Comparison of ENCODE assay signal across 9 cellular contexts in genomic region chr4:2413821-2414610, GRCh38. TPM values are rescaled to one million over a fixed set of nuclear protein-coding genes. Genes with fewer than 3 reads are reported as not detected.
DNase-seq lines count a peak whose midpoint lies in the region; ATAC-seq and TF ChIP-seq lines count a peak whose summit lies in the region.
"Had no signal": no experiment of that assay in that cellular context is flagged by ENCODE, and none has a peak within 500 bp of the region (broad histone marks: within the 10 kb centered on the region; RNA-seq: fewer than 3 reads in every experiment).

No MANE protein-coding gene starts in this region.

- in situ Hi-C loops in Panc1 (cut with HindIII; ENCODE audit: low pct_unique_long_range_greater_than_20kb, low sequenced_read_pairs): no loop called here

- peak in 3 of 7 experiments; percentile 18 to 44 (median 23) for DNase-seq in CD8-positive, alpha-beta T cell
- DNase-seq in Panc1 (ENCODE audit: low read depth, low spot score) (no peak), caudate nucleus (lab: John Stamatoyannopoulos, UW) (no peak), neural progenitor cell (ENCODE audit: low spot score) (peak; percentile 5), DMS153 treated with DMSO at 0.1 percent for 48 hours (lab: John Stamatoyannopoulos, UW; ENCODE audit: unreplicated experiment) (no peak), iPS-NIHi11 (ENCODE audit: low spot score) (no peak), mesenteric fat pad (ENCODE audit: low spot score) (no peak), endothelial cell (ENCODE audit: low spot score) (no peak)
- DNase-seq: NCI-H748 treated with DMSO at 0.1 percent for 48 hours had no signal

- no peak overlapping the region for H3K9ac ChIP-seq in neural progenitor cell

- ATAC-seq in CD8-positive, alpha-beta T cell: no peak
- no peak for ATAC-seq in Panc1

- peak overlapping the region; percentile 38 for H3K4me3 ChIP-seq in CD8-positive, alpha-beta T cell (ENCODE audit: low read depth, low read length)
- H3K4me3 ChIP-seq in Panc1 (ENCODE audit: low read depth in 2 of 2, low read length in 2 of 2) (peak overlapping the region; percentile 35 to 66; a peak in 3 of 4 replicates), neural progenitor cell (no peak overlapping the region)

- peak overlapping the region; percentile 97 for H3K27ac Mint-ChIP-seq in CD8-positive, alpha-beta T cell
- H3K27ac Mint-ChIP-seq in neural progenitor cell (no peak overlapping the region), endothelial cell (ENCODE audit: unreplicated experiment) (no peak overlapping the region)

- H3K27me3 Mint-ChIP-seq in CD8-positive, alpha-beta T cell (ENCODE audit: low read depth): peaks cover 4% of the 10 kb centered on the region
- H3K27me3 Mint-ChIP-seq in neural progenitor cell (ENCODE audit: insufficient read depth, low read depth): peaks cover 57% of the 10 kb centered on the region
- peaks cover 18% of the 10 kb centered on the region for H3K27me3 Mint-ChIP-seq in endothelial cell (ENCODE audit: unreplicated experiment)

- H3K4me1 ChIP-seq in CD8-positive, alpha-beta T cell (ENCODE audit: insufficient read depth, low read length): peaks cover 63% of the 10 kb centered on the region
- peaks cover 29% of the 10 kb centered on the region for H3K4me1 ChIP-seq in Panc1 (ENCODE audit: control insufficient read depth, insufficient read depth, low read length)
- peaks cover 15% of the 10 kb centered on the region for H3K4me1 ChIP-seq in neural progenitor cell

- peaks cover 3% of the 10 kb centered on the region for H3K36me3 Mint-ChIP-seq in CD8-positive, alpha-beta T cell
- no peaks in the 10 kb centered on the region for H3K36me3 Mint-ChIP-seq in neural progenitor cell
- H3K36me3 Mint-ChIP-seq in endothelial cell (ENCODE audit: low read depth, unreplicated experiment): peaks cover 4% of the 10 kb centered on the region

- no peaks in the 10 kb centered on the region for H3K9me3 Mint-ChIP-seq in CD8-positive, alpha-beta T cell
- no peaks in the 10 kb centered on the region for H3K9me3 Mint-ChIP-seq in neural progenitor cell
- no peaks in the 10 kb centered on the region for H3K9me3 Mint-ChIP-seq in endothelial cell (ENCODE audit: unreplicated experiment)

- no peaks in the 10 kb centered on the region for H3K79me2 ChIP-seq in neural progenitor cell (ENCODE audit: low read depth)

- no peak overlapping the region for H3K4me2 ChIP-seq in neural progenitor cell

- intact Hi-C loops in CD8-positive, alpha-beta T cell (cut with DNase I, micrococcal nuclease): loop anchor here (1.0 to 2.0 kb wide), 7 partner anchors 27 to 549 kb away; partner anchors contain the start of genes GRK4 (in 1 of the 2), HAUS3 (in 1 of the 2), NELFA (in 1 of the 2) and NOP14 (in 1 of the 2)
- intact Hi-C loops in Panc1 (cut with micrococcal nuclease; ENCODE audit: unreplicated experiment): no loop called here

- TF ChIP-seq CTCF in CD8-positive, alpha-beta T cell (IDR thresholded peaks at IDR 0.05): no peak
- no peak for TF ChIP-seq CTCF in Panc1 (IDR thresholded peaks at IDR 0.05)
- no peak for TF ChIP-seq CTCF in neural progenitor cell (IDR thresholded peaks at IDR 0.05)
- no peak for TF ChIP-seq CTCF in endothelial cell (IDR thresholded peaks at IDR 0.05; ENCODE audit: unreplicated experiment)

- H3F3A ChIP-seq in neural progenitor cell (ENCODE audit: low read depth): peaks cover 32% of the 10 kb centered on the region

- H3K4me3 Mint-ChIP-seq in CD8-positive, alpha-beta T cell: peak overlapping the region; percentile 73
- H3K4me3 Mint-ChIP-seq in neural progenitor cell (no peak overlapping the region), endothelial cell (ENCODE audit: unreplicated experiment) (no peak overlapping the region)

- H3K36me3 ChIP-seq in CD8-positive, alpha-beta T cell (ENCODE audit: insufficient read depth, low read length): no peaks in the 10 kb centered on the region
- no peaks in the 10 kb centered on the region for H3K36me3 ChIP-seq in Panc1 (ENCODE audit: control insufficient read depth, insufficient read depth, low read length)
- H3K36me3 ChIP-seq in neural progenitor cell: no peaks in the 10 kb centered on the region

- BruUV-seq in Panc1 (replicated peaks; lab: Mats Ljungman, UMichigan): no TSS peak

- POLR2A ChIA-PET in CD8-positive, alpha-beta T cell (lab: Charles Lee): interaction anchor here (1.7 to 3.4 kb wide), 5 partner anchors 12 to 152 kb away, joined by 6 to 20 read pairs (median 13); partner anchors contain the start of gene MXD4
- POLR2A ChIA-PET in Panc1 (lab: Charles Lee): no interaction called here

- peaks cover 24% of the 10 kb centered on the region for H4K20me1 ChIP-seq in neural progenitor cell (ENCODE audit: low read depth)

- no peaks in the 10 kb centered on the region for H3K9me3 ChIP-seq in CD8-positive, alpha-beta T cell (ENCODE audit: low read length)
- no peaks in the 10 kb centered on the region for H3K9me3 ChIP-seq in Panc1 (ENCODE audit: control insufficient read depth, insufficient read depth, low read depth, low read length)
- no peaks in the 10 kb centered on the region for H3K9me3 ChIP-seq in neural progenitor cell (ENCODE audit: low read depth)

- H3K27me3 ChIP-seq in CD8-positive, alpha-beta T cell (ENCODE audit: insufficient read depth, low read length): peaks cover 7% of the 10 kb centered on the region
- H3K27me3 ChIP-seq in Panc1 (ENCODE audit: control insufficient read depth, insufficient read depth, low read length): no peaks in the 10 kb centered on the region
- peaks cover 77% of the 10 kb centered on the region for H3K27me3 ChIP-seq in neural progenitor cell

- CTCF ChIA-PET in CD8-positive, alpha-beta T cell (lab: Charles Lee): interaction anchor here (0.9 to 2.4 kb wide), 7 partner anchors 10 to 194 kb away, joined by 3 to 11 read pairs (median 5); partner anchors contain the start of genes HAUS3 and POLN
- CTCF ChIA-PET in Panc1 (lab: Charles Lee): no interaction called here

- H2AFZ ChIP-seq in neural progenitor cell (replicated peaks): no peak overlapping the region

- H3K4me1 Mint-ChIP-seq in CD8-positive, alpha-beta T cell (ENCODE audit: low read depth): peaks cover 69% of the 10 kb centered on the region
- H3K4me1 Mint-ChIP-seq in neural progenitor cell: peaks cover 16% of the 10 kb centered on the region
- peaks cover 20% of the 10 kb centered on the region for H3K4me1 Mint-ChIP-seq in endothelial cell (ENCODE audit: unreplicated experiment)

- H3K27ac ChIP-seq in CD8-positive, alpha-beta T cell (ENCODE audit: low read depth, low read length): peak overlapping the region; percentile 87
- H3K27ac ChIP-seq in Panc1 (ENCODE audit: low read length) (peak overlapping the region; percentile 90), caudate nucleus (ENCODE audit: low read depth, low read length) (peak overlapping the region; percentile 76), neural progenitor cell (no peak overlapping the region)

RNA-seq across cellular contexts. Expression of gene ZFYVE28, which starts 4.4 kb away (rescaled TPM):
- 10 to 100 TPM; 16.5 to 20.2 TPM for total RNA-seq in CD8-positive, alpha-beta T cell
- 11.9 TPM for total RNA-seq in Panc1 (2021; ENCODE audit: unreplicated experiment)
- 13.0 TPM for polyA plus RNA-seq in Panc1 (2012; ENCODE audit: insufficient read length)
- total RNA-seq in neural progenitor cell (ENCODE audit: low replicate concordance): 0.39 and 0.93 TPM in 2 replicates
- total RNA-seq in mesenteric fat pad: 12.9 TPM
- 0.44 TPM for total RNA-seq in endothelial cell (ENCODE audit: unreplicated experiment)

RNA-seq across cellular contexts. Expression of gene CFAP99, which starts 4.7 kb away (rescaled TPM):
- under 1 TPM; 0.22 to 0.36 TPM for total RNA-seq in CD8-positive, alpha-beta T cell
- total RNA-seq in Panc1 (2021; ENCODE audit: unreplicated experiment): 0.33 TPM
- 0.21 TPM for polyA plus RNA-seq in Panc1 (2012; ENCODE audit: insufficient read length)
- total RNA-seq in neural progenitor cell (ENCODE audit: low replicate concordance): not detected in 2 replicates
- not detected for total RNA-seq in mesenteric fat pad
- total RNA-seq in endothelial cell (ENCODE audit: unreplicated experiment): not detected

RNA-seq across cellular contexts. Expression of gene RNF4, which starts 54.9 kb away (rescaled TPM):
- total RNA-seq in CD8-positive, alpha-beta T cell: 100 to 1,000 TPM; 130 to 134 TPM
- total RNA-seq in Panc1 (2021; ENCODE audit: unreplicated experiment): 55.0 TPM
- polyA plus RNA-seq in Panc1 (2012; ENCODE audit: insufficient read length): 59.0 TPM
- 73.8 and 96.4 TPM in 2 replicates for total RNA-seq in neural progenitor cell (ENCODE audit: low replicate concordance)
- 48.6 TPM for total RNA-seq in mesenteric fat pad
- total RNA-seq in endothelial cell (ENCODE audit: unreplicated experiment): 65.0 TPM
